Comparison of ENCODE assay signal across 16 cellular contexts in the genomic region with DNA sequence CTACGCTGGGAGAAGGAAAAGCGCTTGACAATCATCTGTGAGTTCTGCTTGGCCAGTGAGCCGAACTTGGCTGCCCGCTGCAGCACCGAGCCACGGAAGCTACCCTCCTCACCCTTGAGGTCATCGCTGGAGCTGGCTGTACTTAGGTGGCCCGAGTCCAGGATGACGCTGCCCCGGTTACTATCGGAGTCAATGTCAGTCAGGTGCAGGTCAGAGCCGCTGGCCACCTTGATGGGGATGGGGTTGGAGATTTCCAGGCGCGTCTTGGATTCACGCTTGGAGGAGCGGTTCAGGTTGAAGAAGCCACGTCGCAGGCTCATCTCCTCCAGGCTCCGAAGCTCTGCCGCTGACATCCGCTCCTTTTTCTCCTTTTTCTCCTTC. TPM values are rescaled to one million over a fixed set of nuclear protein-coding genes. Genes with fewer than 3 reads are reported as not detected.
DNase-seq lines count a peak whose midpoint lies in the region; ATAC-seq, FAIRE-seq and TF ChIP-seq lines count a peak whose summit lies in the region.
"Had no signal": no experiment of that assay in that cellular context is flagged by ENCODE, and none has a peak within 500 bp of the region (broad histone marks: within the 10 kb centered on the region; RNA-seq: fewer than 3 reads in every experiment).

No MANE protein-coding gene starts in this region.

- TF ChIP-seq POLR2A in breast epithelium (IDR thresholded peaks at IDR 0.05) (no peak), IMR-90 (IDR thresholded peaks at IDR 0.05; ENCODE audit: low read depth, low read length) (no peak), endothelial cell of umbilical vein (IDR thresholded peaks at IDR 0.05; ENCODE audit: low read depth, low read length) (no peak)

- H2AFZ ChIP-seq in IMR-90 (replicated peaks; ENCODE audit: low read length, poor library complexity) (no peak overlapping the region), endothelial cell of umbilical vein (ENCODE audit: low read depth, low read length) (no peak overlapping the region), neural progenitor cell (replicated peaks) (no peak overlapping the region)
- H2AFZ ChIP-seq: GM23248 had no signal

- H3K27me3 Mint-ChIP-seq in MCF 10A (ENCODE audit: insufficient read depth, unreplicated experiment) (no peaks in the 10 kb centered on the region), neural progenitor cell (ENCODE audit: insufficient read depth, low read depth) (no peaks in the 10 kb centered on the region)

- intact Hi-C loops in MCF 10A (cut with micrococcal nuclease) (no loop called here), breast epithelium (cut with DNase I; ENCODE audit: low total_unique reads) (no loop called here), IMR-90 (cut with micrococcal nuclease) (no loop called here), endothelial cell of umbilical vein (cut with micrococcal nuclease) (no loop called here)

- no peaks in the 10 kb centered on the region for H3F3A ChIP-seq in neural progenitor cell (ENCODE audit: low read depth)

- H3K4me3 ChIP-seq in breast epithelium: no peak overlapping the region
- no peak overlapping the region for H3K4me3 ChIP-seq in IMR-90 (ENCODE audit: insufficient read depth, low read depth, low read length)
- H3K4me3 ChIP-seq in endothelial cell of umbilical vein (replicated peaks in 1 of 3; ENCODE audit: insufficient read depth in 1 of 3, low read depth in 1 of 3, low read length in 3 of 3): no peak overlapping the region
- no peak overlapping the region for H3K4me3 ChIP-seq in neural progenitor cell
- H3K4me3 ChIP-seq: BLaER1, GM12878, GM23248 had no signal

- H3K9me1 ChIP-seq in IMR-90 (ENCODE audit: insufficient read depth, low read length) (peaks cover 28% of the 10 kb centered on the region), endothelial cell of umbilical vein (replicated peaks; ENCODE audit: control insufficient read depth, extremely low read depth, insufficient read depth, low read length) (no peaks in the 10 kb centered on the region)

- no peak for ATAC-seq in IMR-90 (ENCODE audit: low read depth)
- ATAC-seq: GM12878 had no signal

- H3K36me3 Mint-ChIP-seq in MCF 10A (ENCODE audit: insufficient read depth, unreplicated experiment): peaks cover 20% of the 10 kb centered on the region
- H3K36me3 Mint-ChIP-seq in neural progenitor cell: peaks cover 16% of the 10 kb centered on the region

- H3K23ac ChIP-seq in IMR-90 (ENCODE audit: low read depth, low read length): no peak overlapping the region

- H3K27ac Mint-ChIP-seq in MCF 10A (ENCODE audit: low read depth, unreplicated experiment) (no peak overlapping the region), neural progenitor cell (peak overlapping the region; percentile 57)

- H3K36me3 ChIP-seq in breast epithelium (no peaks in the 10 kb centered on the region), IMR-90 (ENCODE audit: control insufficient read depth, insufficient read depth, low read length) (peaks cover 16% of the 10 kb centered on the region), endothelial cell of umbilical vein (ENCODE audit: control insufficient read depth in 2 of 2, extremely low read depth in 1 of 2, insufficient read depth in 2 of 2, low read length in 2 of 2) (peaks cover 0 to 7% of the 10 kb centered on the region in 2 experiments), neural progenitor cell (no peaks in the 10 kb centered on the region)

- no peak overlapping the region for H3K56ac ChIP-seq in IMR-90 (ENCODE audit: extremely low read depth, insufficient read depth, low read length)

- H4K91ac ChIP-seq in IMR-90 (ENCODE audit: insufficient read depth, low read depth, low read length): no peak overlapping the region

- H3K4me1 ChIP-seq in breast epithelium (peaks cover 0 to 6% of the 10 kb centered on the region in 2 donors), IMR-90 (ENCODE audit: control insufficient read depth, insufficient read depth, low read length) (peaks cover 15% of the 10 kb centered on the region), endothelial cell of umbilical vein (ENCODE audit: control insufficient read depth, extremely low read depth, insufficient read depth, low read length) (no peaks in the 10 kb centered on the region), neural progenitor cell (peaks cover 10% of the 10 kb centered on the region)

- H3K9me3 ChIP-seq in breast epithelium (no peaks in the 10 kb centered on the region), IMR-90 (ENCODE audit: control insufficient read depth, insufficient read depth, low read length) (no peaks in the 10 kb centered on the region), endothelial cell of umbilical vein (replicated peaks; ENCODE audit: control insufficient read depth, insufficient read depth, low read length) (no peaks in the 10 kb centered on the region), neural progenitor cell (ENCODE audit: low read depth) (no peaks in the 10 kb centered on the region)
- H3K9me3 ChIP-seq: BLaER1 had no signal

- no peak overlapping the region for H2BK5ac ChIP-seq in IMR-90 (ENCODE audit: low read depth, low read length, poor library complexity, severe bottlenecking)

- H3K9ac ChIP-seq in IMR-90 (ENCODE audit: low read depth, low read length) (no peak overlapping the region), endothelial cell of umbilical vein (replicated peaks; ENCODE audit: extremely low read depth, insufficient read depth, low read length) (no peak overlapping the region), neural progenitor cell (no peak overlapping the region)
- H3K9ac ChIP-seq: BLaER1, GM23248 had no signal

- no peak overlapping the region for H2BK15ac ChIP-seq in IMR-90 (ENCODE audit: low read depth, low read length)

- H3K27ac ChIP-seq in breast epithelium: no peak overlapping the region
- H3K27ac ChIP-seq in IMR-90 (ENCODE audit: insufficient read depth, low read length): no peak overlapping the region
- no peak overlapping the region for H3K27ac ChIP-seq in endothelial cell of umbilical vein (ENCODE audit: insufficient read depth, low read depth, low read length)
- no peak overlapping the region for H3K27ac ChIP-seq in neural progenitor cell
- H3K27ac ChIP-seq: 22Rv1, BLaER1, GM23248 had no signal

- BruUV-seq in MCF 10A (replicated peaks; lab: Mats Ljungman, UMichigan) (TSS peak; percentile 40), IMR-90 (replicated peaks; lab: Mats Ljungman, UMichigan) (TSS peak; percentile 73), endothelial cell of umbilical vein (replicated peaks; lab: Mats Ljungman, UMichigan) (TSS peak; percentile 50)

- CTCF ChIA-PET in MCF 10A (lab: Yijun Ruan, JAX): interaction anchor here (1.0 to 1.8 kb wide), 3 partner anchors 16 to 125 kb away, joined by 3 to 4 read pairs (median 3); no protein-coding TSS in a partner anchor
- CTCF ChIA-PET in IMR-90 (lab: Yijun Ruan, JAX): no interaction called here
- CTCF ChIA-PET in endothelial cell of umbilical vein (lab: Charles Lee): interaction anchor here (2.9 to 7.7 kb wide), 2 partner anchors 10 to 13 kb away, joined by 9 to 39 read pairs; a partner anchor contains a TSS

- peaks cover 16 to 81% of the 10 kb centered on the region in 2 experiments for H3K79me1 ChIP-seq in IMR-90 (ENCODE audit: low read depth in 1 of 2, low read length in 2 of 2)

- DNase-seq in MCF 10A (ENCODE audit: unreplicated experiment) (no peak), breast epithelium (ENCODE audit: low spot score in 2 of 2) (no peak), IMR-90 (no peak), endothelial cell of umbilical vein (ENCODE audit: low read depth, low spot score) (no peak), neural progenitor cell (ENCODE audit: low spot score) (no peak), dermis blood vessel endothelial cell (no peak), NCI-H2227 treated with DMSO at 0.1 percent for 48 hours (lab: John Stamatoyannopoulos, UW) (no peak)
- no peak for DNase-seq in activated naive CD4-positive, alpha-beta T cell treated with Interleukin-2 at 50 U/mL for 16 hours
- DNase-seq: AML-193, DMS 273 treated with DMSO at 0.1 percent for 48 hours, GM23248 had no signal

- POLR2A ChIA-PET in MCF 10A (lab: Yijun Ruan, JAX): interaction anchor here (2.7 kb wide), 1 partner anchor 9 kb away, joined by 13 read pairs; no protein-coding TSS in a partner anchor
- POLR2A ChIA-PET in IMR-90 (lab: Charles Lee; ENCODE audit: unreplicated experiment): no interaction called here
- POLR2A ChIA-PET in endothelial cell of umbilical vein (lab: Charles Lee): no interaction called here

- H3K4me3 Mint-ChIP-seq in MCF 10A (ENCODE audit: unreplicated experiment) (no peak overlapping the region), neural progenitor cell (no peak overlapping the region)

- no peak for TF ChIP-seq RAD21 in IMR-90 (IDR thresholded peaks at IDR 0.05; ENCODE audit: low read length)

- H4K20me1 ChIP-seq in IMR-90 (ENCODE audit: insufficient read depth, low read length): peaks cover 9% of the 10 kb centered on the region; the same call in 1 of the 2 replicates
- no peaks in the 10 kb centered on the region for H4K20me1 ChIP-seq in endothelial cell of umbilical vein (replicated peaks; ENCODE audit: control insufficient read depth, extremely low read depth, insufficient read depth, low read length)
- H4K20me1 ChIP-seq in neural progenitor cell (ENCODE audit: low read depth): peaks cover 26% of the 10 kb centered on the region

- H3K4ac ChIP-seq in IMR-90 (ENCODE audit: low read depth, low read length): no peak overlapping the region

- H3K4me1 Mint-ChIP-seq in MCF 10A (ENCODE audit: insufficient read depth, unreplicated experiment): peaks cover 6% of the 10 kb centered on the region
- peaks cover 12% of the 10 kb centered on the region for H3K4me1 Mint-ChIP-seq in neural progenitor cell

- H2BK20ac ChIP-seq in IMR-90 (ENCODE audit: low read depth, low read length): no peak overlapping the region

- no peak overlapping the region for H3K14ac ChIP-seq in IMR-90 (replicated peaks; ENCODE audit: low read depth, low read length)

- H3K4me2 ChIP-seq in IMR-90 (ENCODE audit: low read depth, low read length) (no peak overlapping the region), endothelial cell of umbilical vein (ENCODE audit: insufficient read depth, low read length) (no peak overlapping the region), neural progenitor cell (no peak overlapping the region)
- H3K4me2 ChIP-seq: BLaER1 had no signal

- TF ChIP-seq CTCF in MCF 10A (IDR thresholded peaks at IDR 0.05; ENCODE audit: unreplicated experiment) (no peak), breast epithelium (IDR thresholded peaks at IDR 0.05) (no peak), IMR-90 (conservative IDR thresholded peaks at IDR 0.05; ENCODE audit: low read depth, low read length) (no peak), endothelial cell of umbilical vein (IDR thresholded peaks at IDR 0.05; ENCODE audit: extremely low read depth in 1 of 2, insufficient read depth in 1 of 2, low read depth in 1 of 2, low read length in 2 of 2) (no peak), neural progenitor cell (IDR thresholded peaks at IDR 0.05) (no peak)

- H2AK5ac ChIP-seq in IMR-90 (ENCODE audit: low read depth, low read length): no peak overlapping the region

- no peaks in the 10 kb centered on the region for H3K79me2 ChIP-seq in endothelial cell of umbilical vein (ENCODE audit: control insufficient read depth, insufficient read depth, low read length)
- H3K79me2 ChIP-seq in neural progenitor cell (ENCODE audit: low read depth): peaks cover 12% of the 10 kb centered on the region

- H3K18ac ChIP-seq in IMR-90 (ENCODE audit: low read depth, low read length): no peak overlapping the region

- H2BK120ac ChIP-seq in IMR-90 (ENCODE audit: low read depth, low read length): no peak overlapping the region

- no peak for FAIRE-seq in endothelial cell of umbilical vein (lab: Jason Lieb, UNC)
- FAIRE-seq: GM12878, GM18507, H54 had no signal

- H3K9me3 Mint-ChIP-seq in MCF 10A (ENCODE audit: unreplicated experiment) (no peaks in the 10 kb centered on the region), neural progenitor cell (no peaks in the 10 kb centered on the region)

- H2AK9ac ChIP-seq in IMR-90 (replicated peaks; ENCODE audit: low read depth, low read length, poor library complexity): peak overlapping the region; percentile 33

- H4K5ac ChIP-seq in IMR-90 (ENCODE audit: low read depth, low read length): no peak overlapping the region

- H3K27me3 ChIP-seq in breast epithelium: no peaks in the 10 kb centered on the region
- H3K27me3 ChIP-seq in IMR-90 (ENCODE audit: control insufficient read depth, insufficient read depth, low read length): no peaks in the 10 kb centered on the region
- H3K27me3 ChIP-seq in endothelial cell of umbilical vein (ENCODE audit: control insufficient read depth in 2 of 2, insufficient read depth in 2 of 2, low read length in 2 of 2): no peaks in the 10 kb centered on the region
- H3K27me3 ChIP-seq in neural progenitor cell: no peaks in the 10 kb centered on the region
- H3K27me3 ChIP-seq: BLaER1 had no signal

- dilution Hi-C loops in IMR-90 (cut with HindIII; ENCODE audit: low sequenced_read_pairs, unreplicated experiment) (no loop called here), endothelial cell of umbilical vein (cut with MboI; ENCODE audit: extremely low pct_ligation_motif_present, low sequenced_read_pairs) (no loop called here)

- 96% methylated on average over 6 of the region's 21 CpGs; no CpG with 5 or more reads in 1 of the 2 experiments for WGBS in IMR-90 (ENCODE audit: extremely low coverage in 2 of 2, insufficient read length in 1 of 2), 2 experiments

- in situ Hi-C loops in IMR-90 (cut with MboI; ENCODE audit: low sequenced_read_pairs): no loop called here

- no peak overlapping the region for H4K8ac ChIP-seq in IMR-90 (ENCODE audit: low read depth in 2 of 2, low read length in 2 of 2)

RNA-seq across cellular contexts. Expression of a gene that starts 13.7 kb away (rescaled TPM):
- total RNA-seq in MCF 10A (2022) (24.0 and 24.8 TPM in 2 replicates), breast epithelium (10 to 100 TPM; 31.5 to 71.1 (median 42.3) TPM), IMR-90 (2012; rRNA removed) (39.1 and 40.0 TPM in 2 replicates), endothelial cell of umbilical vein (20.6 and 28.3 TPM in 2 replicates), neural progenitor cell (ENCODE audit: low replicate concordance) (11.6 and 24.8 TPM in 2 replicates), dermis blood vessel endothelial cell (42.4 and 47.4 TPM in 2 replicates)
- polyA plus RNA-seq in IMR-90 (2012; rRNA removed) (22.4 and 22.9 TPM in 2 replicates), endothelial cell of umbilical vein (3.9 and 4.5 TPM in 2 replicates)
- 12.8 and 19.0 TPM in 2 replicates for polyA plus RNA-seq in IMR-90 (2012; cell fraction: cytosol; rRNA removed)
- 95.5 and 141 TPM in 2 replicates for polyA plus RNA-seq in IMR-90 (2012; cell fraction: nucleus; rRNA removed; ENCODE audit: low replicate concordance)
- 3.7 and 4.6 TPM in 2 replicates for polyA plus RNA-seq in endothelial cell of umbilical vein (2011; cell fraction: cytosol; rRNA removed)
- 17.3 and 26.0 TPM in 2 replicates for polyA plus RNA-seq in endothelial cell of umbilical vein (2011; cell fraction: nucleus; rRNA removed)
- polyA plus RNA-seq in endothelial cell of umbilical vein (2012): 15.0 and 19.6 TPM in 2 replicates
- 17.9 and 22.6 TPM in 2 replicates for polyA minus RNA-seq in endothelial cell of umbilical vein
- 19.3 TPM for polyA minus RNA-seq in endothelial cell of umbilical vein (2011; cell fraction: cytosol; rRNA and poly(A)+ RNA removed)
- 22.6 and 25.2 TPM in 2 replicates for polyA minus RNA-seq in endothelial cell of umbilical vein (2011; cell fraction: nucleus; rRNA and poly(A)+ RNA removed)
